9 cellular contexts compared by ENCODE assay signal in the genomic region with DNA sequence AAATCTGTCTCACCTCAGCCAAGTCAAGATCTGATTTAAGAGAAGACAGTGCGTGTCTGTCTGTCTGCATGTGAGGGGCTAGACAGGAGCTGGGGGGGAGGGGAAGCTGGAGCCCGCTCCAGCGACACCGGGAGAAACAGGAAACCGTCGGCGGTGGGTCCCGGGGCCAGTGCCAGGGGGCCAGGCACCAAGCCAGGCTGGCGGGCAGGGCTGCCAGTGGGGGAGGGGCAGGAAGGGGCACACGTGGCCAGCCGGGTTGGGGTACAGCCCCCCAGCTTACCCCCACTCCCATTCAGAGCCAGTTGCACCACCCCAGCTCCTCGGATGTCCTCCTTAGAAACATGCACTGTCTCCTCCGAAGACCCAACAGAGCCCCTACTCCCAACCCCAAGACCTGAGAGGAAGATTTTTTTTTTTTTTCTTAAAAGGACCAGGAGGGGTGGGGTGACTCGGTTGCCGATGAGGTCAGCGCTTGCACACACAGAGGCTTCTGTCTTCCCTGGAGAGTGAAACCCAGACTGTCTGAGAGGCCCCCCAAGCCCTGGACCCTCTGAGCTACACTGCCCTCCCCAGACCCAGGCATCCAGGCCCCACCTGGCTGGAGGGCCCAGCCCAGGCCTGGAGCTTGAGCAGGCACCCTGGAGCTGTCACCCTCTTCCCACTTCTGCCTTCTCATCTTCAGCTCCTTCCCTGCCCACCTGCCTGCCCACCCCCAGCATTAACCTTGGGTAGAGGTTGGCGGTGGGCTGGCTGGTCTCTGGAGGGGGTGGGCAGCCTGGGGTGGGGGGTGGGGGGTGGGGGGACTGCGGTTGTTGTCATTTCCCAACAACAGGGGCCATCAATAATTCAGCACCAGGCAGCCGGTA. TPM values are rescaled to one million over a fixed set of nuclear protein-coding genes. Genes with fewer than 3 reads are reported as not detected.
DNase-seq lines count a peak whose midpoint lies in the region; TF ChIP-seq lines count a peak whose summit lies in the region.
"Had no signal": no experiment of that assay in that cellular context is flagged by ENCODE, and none has a peak within 500 bp of the region (broad histone marks: within the 10 kb centered on the region; RNA-seq: fewer than 3 reads in every experiment).

No MANE protein-coding gene starts in this region.

- 13 to 21% methylated on average over 15 to 19 of the region's 19 CpGs for WGBS in esophagus, 2 donors

- DNase-seq in AG09309 (ENCODE audit: low read depth): no peak
- DNase-seq in RWPE1 (ENCODE audit: low spot score): no peak
- DNase-seq in osteocyte (ENCODE audit: extremely low spot score, unreplicated experiment): no peak
- DNase-seq in CD1c-positive myeloid dendritic cell (ENCODE audit: extremely low spot score): no peak
- no peak for DNase-seq in GM19240 (ENCODE audit: insufficient read length, low spot score)
- DNase-seq in RKO (ENCODE audit: low spot score): no peak
- no peak for DNase-seq in stimulated activated CD4-positive, alpha-beta T cell treated with anti-CD3 and anti-CD28 coated beads, Interleukin-4, amount 100 ng/mL, for 24 hours
- DNase-seq: MV-4-11 had no signal

- no peaks in the 10 kb centered on the region for H3K27me3 ChIP-seq in esophagus (ENCODE audit: control insufficient read depth in 1 of 2, insufficient read depth in 2 of 2, low read length in 2 of 2)

- H3K4me3 Mint-ChIP-seq in osteocyte (ENCODE audit: unreplicated experiment): peak overlapping the region; percentile 54

- peaks cover 6 to 24% of the 10 kb centered on the region in 2 donors for H3K4me1 ChIP-seq in esophagus (ENCODE audit: control insufficient read depth in 2 of 2, insufficient read depth in 2 of 2, low read length in 1 of 2)

- H3K9me3 Mint-ChIP-seq in osteocyte (ENCODE audit: unreplicated experiment): no peaks in the 10 kb centered on the region

- POLR2A ChIA-PET in RWPE1 (lab: Yijun Ruan, JAX; ENCODE audit: low non-redundant PET): interaction anchor here (0.9 kb wide), 1 partner anchor 28 kb away, joined by 4 read pairs; no protein-coding TSS in a partner anchor

- peak overlapping the region; percentile 14 for H3K4me3 ChIP-seq in AG09309 (ENCODE audit: control insufficient read depth, low read depth, low read length)
- H3K4me3 ChIP-seq in esophagus (ENCODE audit: low read depth in 1 of 2, low read length in 2 of 2): no peak overlapping the region

- TF ChIP-seq CTCF in AG09309 (IDR thresholded peaks at IDR 0.05; ENCODE audit: control insufficient read depth, insufficient read depth, low read depth, low read length, missing control alignments) (no peak), RWPE1 (conservative IDR thresholded peaks at IDR 0.05; ENCODE audit: low read depth) (no peak), osteocyte (IDR thresholded peaks at IDR 0.05) (no peak)

- no peaks in the 10 kb centered on the region for H3K9me3 ChIP-seq in esophagus (ENCODE audit: control insufficient read depth in 2 of 2, insufficient read depth in 1 of 2, low read depth in 1 of 2, low read length in 1 of 2)

- H3K4me1 Mint-ChIP-seq in osteocyte (ENCODE audit: unreplicated experiment): peaks cover 48% of the 10 kb centered on the region

- no peaks in the 10 kb centered on the region for H3K27me3 Mint-ChIP-seq in osteocyte (ENCODE audit: unreplicated experiment)

- H3K36me3 Mint-ChIP-seq in osteocyte (ENCODE audit: unreplicated experiment): peaks cover 2% of the 10 kb centered on the region

- H3K27ac ChIP-seq in RWPE1: peak overlapping the region; percentile 98
- peak overlapping the region; percentile 96 to 99 for H3K27ac ChIP-seq in esophagus (ENCODE audit: low read depth in 2 of 2, low read length in 1 of 2)

- peaks cover 0 to 7% of the 10 kb centered on the region in 2 donors for H3K36me3 ChIP-seq in esophagus (ENCODE audit: control insufficient read depth in 2 of 2, insufficient read depth in 2 of 2, low read length in 1 of 2)

- H3K27ac Mint-ChIP-seq in osteocyte (ENCODE audit: unreplicated experiment): peak overlapping the region; percentile 47

- CTCF ChIA-PET in RWPE1 (lab: Yijun Ruan, JAX): interaction anchor here (0.6 to 1.7 kb wide), 3 partner anchors 21 to 118 kb away, joined by 3 to 9 read pairs (median 7); a partner anchor contains a TSS

RNA-seq across cellular contexts. Expression of a gene that starts 4.0 kb away (rescaled TPM):
- 10 to 100 TPM; 19.5 to 29.6 TPM for polyA plus RNA-seq in esophagus
- 66.8 and 75.3 TPM in 2 replicates for total RNA-seq in osteocyte

RNA-seq across cellular contexts. Expression of a gene that starts 8.5 kb away (rescaled TPM):
- polyA plus RNA-seq in esophagus: 10 to 100 TPM; 32.9 TPM
- 45.4 and 52.3 TPM in 2 replicates for total RNA-seq in osteocyte

RNA-seq across cellular contexts. Expression of a gene that starts 18.2 kb away (rescaled TPM):
- 10 to 100 TPM; 20.6 to 35.2 TPM for polyA plus RNA-seq in esophagus
- 115 and 122 TPM in 2 replicates for total RNA-seq in osteocyte

RNA-seq across cellular contexts. Expression of a gene that starts 30.8 kb away (rescaled TPM):
- 1 to 10 TPM; 2.3 to 3.6 TPM for polyA plus RNA-seq in esophagus
- total RNA-seq in osteocyte: 9.9 and 11.9 TPM in 2 replicates

RNA-seq across cellular contexts. Expression of a gene that starts 33.4 kb away (rescaled TPM):
- polyA plus RNA-seq in esophagus: 10 to 100 TPM; 20.7 to 21.9 TPM
- 21.0 and 27.4 TPM in 2 replicates for total RNA-seq in osteocyte
